Comparison of ENCODE assay signal across 1 cellular context in genomic region chr5:90915393-90915792, GRCh38.
TF ChIP-seq lines count a peak whose summit lies in the region.

No MANE protein-coding gene starts in this region.

TF ChIP-seq in HepG2, 621 proteins besides CTCF, POLR2A, EP300 and RAD21 (continued from another document and continues in another):
- TF ChIP-seq ZNF781 (CRISPR knock-in tag; IDR thresholded peaks at IDR 0.05; ENCODE audit: borderline replicate concordance, not compliant biosample characterization) (no peak), CHCHD3 (CRISPR knock-in tag; IDR thresholded peaks at IDR 0.05) (no peak), ZBTB20 (CRISPR knock-in tag; IDR thresholded peaks at IDR 0.05; ENCODE audit: borderline replicate concordance, low read depth) (peak; percentile 17; the same call in 1 of the 2 replicates), NCOA2 (CRISPR knock-in tag; IDR thresholded peaks at IDR 0.05) (peak; percentile 90), BCL6 (CRISPR knock-in tag; IDR thresholded peaks at IDR 0.05) (peak; percentile 71), SOX13 (IDR thresholded peaks at IDR 0.05) (no peak), SOX13 (CRISPR knock-in tag; conservative IDR thresholded peaks at IDR 0.05 in 1 of 2, IDR thresholded peaks at IDR 0.05 in 1 of 2) (peak in 1 of 2 experiments; percentile 85; a peak in 2 of 4 replicates), HNF4A (CRISPR knock-in tag; IDR thresholded peaks at IDR 0.05) (peak; percentile 70), FOXK1 (CRISPR knock-in tag; IDR thresholded peaks at IDR 0.05; ENCODE audit: borderline replicate concordance, low read depth) (peak; percentile 88; the same call in 1 of the 2 replicates), KDM5B (CRISPR knock-in tag; IDR thresholded peaks at IDR 0.05; ENCODE audit: borderline replicate concordance) (no peak), SOX6 (IDR thresholded peaks at IDR 0.05) (no peak), SOX6 (CRISPR knock-in tag; IDR thresholded peaks at IDR 0.05) (peak; percentile 85), MYPOP (CRISPR knock-in tag; IDR thresholded peaks at IDR 0.05) (peak; percentile 35; the same call in 1 of the 2 replicates), HNF1A (IDR thresholded peaks at IDR 0.05; ENCODE audit: low read depth) (peak; percentile 52; the same call in 1 of the 2 replicates), HNF1A (CRISPR knock-in tag; IDR thresholded peaks at IDR 0.05; ENCODE audit: borderline replicate concordance) (peak; percentile 29; the same call in 1 of the 2 replicates), RXRB (CRISPR knock-in tag; IDR thresholded peaks at IDR 0.05; ENCODE audit: borderline replicate concordance) (peak; percentile 84), PITX1 (CRISPR knock-in tag; IDR thresholded peaks at IDR 0.05) (peak; percentile 80), ZNF878 (CRISPR knock-in tag; IDR thresholded peaks at IDR 0.05) (peak; percentile 31; the same call in 1 of the 2 replicates), ERF (CRISPR knock-in tag; IDR thresholded peaks at IDR 0.05) (0 out of 2 replicates have a peak, but pooled peaks have one; percentile 28), MLXIP (CRISPR knock-in tag; IDR thresholded peaks at IDR 0.05; ENCODE audit: borderline replicate concordance) (peak; percentile 60; the same call in 1 of the 2 replicates), TBX3 (IDR thresholded peaks at IDR 0.05; ENCODE audit: borderline replicate concordance) (peak; percentile 37; the same call in 1 of the 2 replicates), SMAD3 (CRISPR knock-in tag; IDR thresholded peaks at IDR 0.05) (0 out of 2 replicates have a peak, but pooled peaks have one; percentile 45), TFE3 (CRISPR knock-in tag; IDR thresholded peaks at IDR 0.05) (peak; percentile 82), CCDC6 (CRISPR knock-in tag; IDR thresholded peaks at IDR 0.05) (no peak), FOXJ3 (CRISPR knock-in tag; IDR thresholded peaks at IDR 0.05; ENCODE audit: borderline replicate concordance) (peak; percentile 70; the same call in 1 of the 2 replicates), U2AF1 (optimal IDR thresholded peaks at IDR 0.05; ENCODE audit: low read depth, low read length) (no peak), GATAD2A (CRISPR knock-in tag; IDR thresholded peaks at IDR 0.05) (peak; percentile 83; the same call in 1 of the 2 replicates), ZNF580 (CRISPR knock-in tag; IDR thresholded peaks at IDR 0.05; ENCODE audit: borderline replicate concordance, low read depth) (0 out of 2 replicates have a peak, but pooled peaks have one; percentile 67), ZBTB25 (CRISPR knock-in tag; IDR thresholded peaks at IDR 0.05) (peak; percentile 74), IRF2 (CRISPR knock-in tag; IDR thresholded peaks at IDR 0.05) (peak; percentile 57; the same call in 1 of the 2 replicates), KAT8 (CRISPR knock-in tag; IDR thresholded peaks at IDR 0.05) (peak; percentile 31; the same call in 1 of the 2 replicates), SRSF9 (IDR thresholded peaks at IDR 0.05; ENCODE audit: borderline replicate concordance, insufficient read depth, low read depth, low read length, poor library complexity, severe bottlenecking) (no peak), ISL2 (CRISPR knock-in tag; IDR thresholded peaks at IDR 0.05) (0 out of 2 replicates have a peak, but pooled peaks have one; percentile 37), TBX2 (CRISPR knock-in tag; IDR thresholded peaks at IDR 0.05; ENCODE audit: borderline replicate concordance) (peak; percentile 53; the same call in 1 of the 2 replicates), ZNF331 (CRISPR knock-in tag; IDR thresholded peaks at IDR 0.05) (peak; percentile 13; the same call in 1 of the 2 replicates), SP5 (CRISPR knock-in tag; IDR thresholded peaks at IDR 0.05; ENCODE audit: borderline replicate concordance, low read depth) (peak; percentile 57; the same call in 1 of the 2 replicates), ZNF720 (CRISPR knock-in tag; IDR thresholded peaks at IDR 0.05) (no peak), GZF1 (CRISPR knock-in tag; IDR thresholded peaks at IDR 0.05) (no peak), DR1 (CRISPR knock-in tag; IDR thresholded peaks at IDR 0.05) (no peak), KMT2B (CRISPR knock-in tag; IDR thresholded peaks at IDR 0.05) (0 out of 2 replicates have a peak, but pooled peaks have one; percentile 18), NFIC (IDR thresholded peaks at IDR 0.05; ENCODE audit: low read length) (peak; percentile 68; the same call in 1 of the 2 replicates), CREB1 (IDR thresholded peaks at IDR 0.05) (no peak), CREB1 (CRISPR knock-in tag; IDR thresholded peaks at IDR 0.05) (peak; percentile 49; the same call in 1 of the 2 replicates), EHMT2 (IDR thresholded peaks at IDR 0.05; ENCODE audit: borderline replicate concordance, low read depth, low read length) (peak; percentile 77; the same call in 1 of the 2 replicates), FOXP1 (IDR thresholded peaks at IDR 0.05) (no peak), FOXP1 (CRISPR knock-in tag; IDR thresholded peaks at IDR 0.05) (peak; percentile 91), ZNF280B (CRISPR knock-in tag; IDR thresholded peaks at IDR 0.05; ENCODE audit: borderline replicate concordance) (no peak), NR2F6 (IDR thresholded peaks at IDR 0.05) (no peak), NR2F6 (CRISPR knock-in tag; IDR thresholded peaks at IDR 0.05) (peak; percentile 32; the same call in 1 of the 2 replicates)
